Comparison of ENCODE assay signal across 1 cellular context in the genomic region with DNA sequence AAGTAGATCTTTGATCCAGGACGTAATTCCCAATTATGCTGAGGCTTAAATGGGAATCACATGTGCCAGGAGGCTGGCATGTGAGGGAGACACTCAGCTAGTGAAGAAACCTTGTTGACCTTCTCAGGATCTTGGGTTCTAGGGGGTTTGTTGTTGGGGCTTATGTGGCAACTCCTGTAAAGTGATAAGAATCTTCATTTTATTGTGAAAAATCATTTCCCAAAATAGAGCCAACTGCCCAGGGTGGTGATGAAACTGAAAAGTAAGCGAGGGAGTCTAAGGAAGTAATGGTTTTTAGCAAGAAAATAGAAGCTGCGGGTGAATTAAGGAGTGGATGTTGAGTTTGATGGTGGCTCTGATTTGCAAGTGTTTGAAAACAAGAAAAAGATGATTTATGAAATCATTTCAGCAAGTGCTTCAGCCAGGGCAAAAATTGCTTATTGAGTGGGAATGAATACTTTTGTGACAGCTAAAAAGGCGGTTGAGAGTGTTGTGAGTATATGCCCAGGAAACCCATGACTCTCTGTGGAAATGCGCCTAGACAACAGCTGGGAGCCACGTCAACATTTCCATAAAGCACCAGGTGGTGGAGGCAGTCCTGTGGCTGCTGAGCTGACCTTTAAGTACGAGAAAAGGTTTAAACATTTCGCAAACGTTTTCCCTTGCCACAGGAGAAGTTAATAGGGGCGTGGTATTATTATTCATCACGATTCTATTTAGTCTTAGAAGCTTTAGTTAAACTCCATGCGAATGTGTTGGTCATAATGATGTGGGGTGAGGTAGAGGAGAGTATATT.
TF ChIP-seq lines count a peak whose summit lies in the region.

No MANE protein-coding gene starts in this region.

TF ChIP-seq in GM23338, 12 proteins besides CTCF, POLR2A, EP300 and RAD21 (continued from another document):
- TF ChIP-seq, protein P1, sequence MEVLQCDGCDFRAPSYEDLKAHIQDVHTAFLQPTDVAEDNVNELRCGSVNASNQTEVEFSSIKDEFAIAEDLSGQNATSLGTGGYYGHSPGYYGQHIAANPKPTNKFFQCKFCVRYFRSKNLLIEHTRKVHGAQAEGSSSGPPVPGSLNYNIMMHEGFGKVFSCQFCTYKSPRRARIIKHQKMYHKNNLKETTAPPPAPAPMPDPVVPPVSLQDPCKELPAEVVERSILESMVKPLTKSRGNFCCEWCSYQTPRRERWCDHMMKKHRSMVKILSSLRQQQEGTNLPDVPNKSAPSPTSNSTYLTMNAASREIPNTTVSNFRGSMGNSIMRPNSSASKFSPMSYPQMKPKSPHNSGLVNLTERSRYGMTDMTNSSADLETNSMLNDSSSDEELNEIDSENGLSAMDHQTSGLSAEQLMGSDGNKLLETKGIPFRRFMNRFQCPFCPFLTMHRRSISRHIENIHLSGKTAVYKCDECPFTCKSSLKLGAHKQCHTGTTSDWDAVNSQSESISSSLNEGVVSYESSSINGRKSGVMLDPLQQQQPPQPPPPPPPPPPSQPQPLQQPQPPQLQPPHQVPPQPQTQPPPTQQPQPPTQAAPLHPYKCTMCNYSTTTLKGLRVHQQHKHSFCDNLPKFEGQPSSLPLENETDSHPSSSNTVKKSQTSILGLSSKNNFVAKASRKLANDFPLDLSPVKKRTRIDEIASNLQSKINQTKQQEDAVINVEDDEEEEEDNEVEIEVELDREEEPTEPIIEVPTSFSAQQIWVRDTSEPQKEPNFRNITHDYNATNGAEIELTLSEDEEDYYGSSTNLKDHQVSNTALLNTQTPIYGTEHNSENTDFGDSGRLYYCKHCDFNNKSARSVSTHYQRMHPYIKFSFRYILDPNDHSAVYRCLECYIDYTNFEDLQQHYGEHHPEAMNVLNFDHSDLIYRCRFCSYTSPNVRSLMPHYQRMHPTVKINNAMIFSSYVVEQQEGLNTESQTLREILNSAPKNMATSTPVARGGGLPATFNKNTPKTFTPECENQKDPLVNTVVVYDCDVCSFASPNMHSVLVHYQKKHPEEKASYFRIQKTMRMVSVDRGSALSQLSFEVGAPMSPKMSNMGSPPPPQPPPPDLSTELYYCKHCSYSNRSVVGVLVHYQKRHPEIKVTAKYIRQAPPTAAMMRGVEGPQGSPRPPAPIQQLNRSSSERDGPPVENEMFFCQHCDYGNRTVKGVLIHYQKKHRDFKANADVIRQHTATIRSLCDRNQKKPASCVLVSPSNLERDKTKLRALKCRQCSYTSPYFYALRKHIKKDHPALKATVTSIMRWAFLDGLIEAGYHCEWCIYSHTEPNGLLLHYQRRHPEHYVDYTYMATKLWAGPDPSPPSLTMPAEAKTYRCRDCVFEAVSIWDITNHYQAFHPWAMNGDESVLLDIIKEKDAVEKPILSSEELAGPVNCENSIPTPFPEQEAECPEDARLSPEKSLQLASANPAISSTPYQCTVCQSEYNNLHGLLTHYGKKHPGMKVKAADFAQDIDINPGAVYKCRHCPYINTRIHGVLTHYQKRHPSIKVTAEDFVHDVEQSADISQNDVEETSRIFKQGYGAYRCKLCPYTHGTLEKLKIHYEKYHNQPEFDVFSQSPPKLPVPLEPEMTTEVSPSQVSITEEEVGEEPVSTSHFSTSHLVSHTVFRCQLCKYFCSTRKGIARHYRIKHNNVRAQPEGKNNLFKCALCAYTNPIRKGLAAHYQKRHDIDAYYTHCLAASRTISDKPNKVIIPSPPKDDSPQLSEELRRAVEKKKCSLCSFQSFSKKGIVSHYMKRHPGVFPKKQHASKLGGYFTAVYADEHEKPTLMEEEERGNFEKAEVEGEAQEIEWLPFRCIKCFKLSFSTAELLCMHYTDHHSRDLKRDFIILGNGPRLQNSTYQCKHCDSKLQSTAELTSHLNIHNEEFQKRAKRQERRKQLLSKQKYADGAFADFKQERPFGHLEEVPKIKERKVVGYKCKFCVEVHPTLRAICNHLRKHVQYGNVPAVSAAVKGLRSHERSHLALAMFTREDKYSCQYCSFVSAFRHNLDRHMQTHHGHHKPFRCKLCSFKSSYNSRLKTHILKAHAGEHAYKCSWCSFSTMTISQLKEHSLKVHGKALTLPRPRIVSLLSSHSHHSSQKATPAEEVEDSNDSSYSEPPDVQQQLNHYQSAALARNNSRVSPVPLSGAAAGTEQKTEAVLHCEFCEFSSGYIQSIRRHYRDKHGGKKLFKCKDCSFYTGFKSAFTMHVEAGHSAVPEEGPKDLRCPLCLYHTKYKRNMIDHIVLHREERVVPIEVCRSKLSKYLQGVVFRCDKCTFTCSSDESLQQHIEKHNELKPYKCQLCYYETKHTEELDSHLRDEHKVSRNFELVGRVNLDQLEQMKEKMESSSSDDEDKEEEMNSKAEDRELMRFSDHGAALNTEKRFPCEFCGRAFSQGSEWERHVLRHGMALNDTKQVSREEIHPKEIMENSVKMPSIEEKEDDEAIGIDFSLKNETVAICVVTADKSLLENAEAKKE (CRISPR knock-in tag; IDR thresholded peaks at IDR 0.05) = no peak
